In the genomic region with DNA sequence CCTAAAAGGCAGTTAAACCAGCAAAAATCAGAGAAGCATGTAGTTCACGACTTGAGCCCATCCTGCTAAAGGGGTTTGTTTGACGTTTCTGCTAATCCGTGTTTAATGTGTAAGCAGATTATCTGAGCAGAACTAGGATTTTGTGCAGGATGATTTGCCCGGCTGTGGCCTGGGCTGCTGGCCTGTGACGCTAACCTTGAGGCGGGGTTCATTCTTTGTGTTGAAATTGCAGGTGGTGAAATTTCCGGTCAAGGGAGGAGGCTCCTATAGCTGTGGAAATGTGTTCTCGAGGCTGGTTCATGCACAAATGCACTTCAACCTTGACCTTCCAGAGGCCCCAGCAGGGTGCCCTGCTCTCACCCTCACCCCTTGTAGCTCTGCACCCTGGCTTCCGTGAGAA, we compare ENCODE assay signal across 30 cellular contexts.
DNase-seq lines count a peak whose midpoint lies in the region; ATAC-seq, FAIRE-seq and TF ChIP-seq lines count a peak whose summit lies in the region.
"Had no signal": no experiment of that assay in that cellular context is flagged by ENCODE, and none has a peak within 500 bp of the region (broad histone marks: within the 10 kb centered on the region; RNA-seq: fewer than 3 reads in every experiment).

No MANE protein-coding gene starts in this region.

- peaks cover 0 to 8% (median 0%) of the 10 kb centered on the region in 4 donors for H3K4me1 ChIP-seq in right lobe of liver
- no peaks in the 10 kb centered on the region for H3K4me1 ChIP-seq in suprapubic skin
- H3K4me1 ChIP-seq: pancreas, SJSA1 had no signal

- intact Hi-C loops in right lobe of liver (cut with DNase I), result no loop called here

- DNase-seq in D721Med (ENCODE audit: insufficient read length, low spot score), result peak; percentile 70
- peak; percentile 87 for DNase-seq in NB4 (ENCODE audit: low read depth)
- DNase-seq in WERI-Rb-1, result peak; percentile 82
- DNase-seq in right lobe of liver, result peak; percentile 49 to 75 (median 71)
- DNase-seq in HT-29 (ENCODE audit: low spot score), result no peak
- no peak for DNase-seq in suprapubic skin (ENCODE audit: low spot score in 2 of 2)
- DNase-seq in T-helper 9 cell, result no peak
- DNase-seq: activated CD4-positive, alpha-beta T cell treated with anti-CD3 and anti-CD28 coated beads, Interleukin-2, amount 50 U/mL, for 4 hours; activated gamma-delta T cell treated with Interleukin-2 at 50 U/mL for 16 hours; amygdala; C1 segment of cervical spinal cord; caudate nucleus; DMS153; dorsolateral prefrontal cortex; foreskin fibroblast; GDM1; mesendoderm; naive thymus-derived CD8-positive, alpha-beta T cell; NCI-H1105; NCI-H2081; pancreas; PC-3; stimulated activated CD4-positive, alpha-beta T cell treated with anti-CD3 and anti-CD28 coated beads, Interleukin-2, amount 100 ng/mL, for 24 hours; stimulated activated naive B cell treated with anti-CD40 and anti-IgM and Interleukin-4, amounts not matched to agents 10 μg/mL and 1 μg/mL and 100 μg/mL, for 72 hours; T-helper 17 cell had no signal

- H3K4me3 ChIP-seq in NB4 (ENCODE audit: low read depth, low read length) (no peak overlapping the region), WERI-Rb-1 (ENCODE audit: low read depth, low read length) (no peak overlapping the region), right lobe of liver (no peak overlapping the region), suprapubic skin (no peak overlapping the region)
- H3K4me3 ChIP-seq: dorsolateral prefrontal cortex, pancreas, SJSA1 had no signal

- H3K36me3 ChIP-seq in WERI-Rb-1 (no peaks in the 10 kb centered on the region), right lobe of liver (no peaks in the 10 kb centered on the region), suprapubic skin (no peaks in the 10 kb centered on the region)
- H3K36me3 ChIP-seq: pancreas, SJSA1 had no signal

- ATAC-seq in right lobe of liver (peak; percentile 72 to 90 (median 88)), GM21825 (IDR thresholded peaks at IDR 0.05; ENCODE audit: unreplicated experiment) (no peak)
- ATAC-seq: naive thymus-derived CD8-positive, alpha-beta T cell; PC-3; stimulated activated naive B cell treated with anti-CD40 and anti-IgM and Interleukin-4, amounts not matched to agents 10 μg/mL and 1 μg/mL and 100 μg/mL, for 72 hours; T-helper 17 cell had no signal

- TF ChIP-seq EP300 in suprapubic skin (IDR thresholded peaks at IDR 0.05), result no peak

- WGBS in right lobe of liver (ENCODE audit: insufficient coverage, low coverage, low lambda C conversion rate, missing lambda C conversion rate), result 21% methylated on average over 7 of the region's 9 CpGs
- 87% methylated on average over 9 of the region's 9 CpGs for WGBS in suprapubic skin

- H3K27me3 ChIP-seq in WERI-Rb-1 (ENCODE audit: insufficient read depth, low read depth, severe bottlenecking) (no peaks in the 10 kb centered on the region), right lobe of liver (no peaks in the 10 kb centered on the region), suprapubic skin (no peaks in the 10 kb centered on the region)
- H3K27me3 ChIP-seq: dorsolateral prefrontal cortex, pancreas, SJSA1 had no signal

- TF ChIP-seq CTCF in D721Med (IDR thresholded peaks at IDR 0.05; ENCODE audit: insufficient read depth, missing control alignments) (no peak), NB4 (IDR thresholded peaks at IDR 0.05; ENCODE audit: low read depth, low read length) (no peak), WERI-Rb-1 (IDR thresholded peaks at IDR 0.05; ENCODE audit: low read depth, low read length) (no peak), right lobe of liver (IDR thresholded peaks at IDR 0.05) (no peak), suprapubic skin (IDR thresholded peaks at IDR 0.05) (no peak)

- peak overlapping the region; percentile 57 for H3K27ac ChIP-seq in WERI-Rb-1
- peak overlapping the region in 1 of 3 donors; percentile 51 for H3K27ac ChIP-seq in right lobe of liver
- no peak overlapping the region for H3K27ac ChIP-seq in suprapubic skin
- H3K27ac ChIP-seq: dorsolateral prefrontal cortex, epithelial cell of prostate, KMS-11, pancreas, SJSA1, VCaP had no signal

- peak; percentile 96 for FAIRE-seq in D721Med (lab: Jason Lieb, UNC)
- FAIRE-seq: pancreas had no signal

- TF ChIP-seq POLR2A in NB4 (IDR thresholded peaks at IDR 0.05; ENCODE audit: extremely low read depth, insufficient read length), result no peak
- TF ChIP-seq POLR2A in right lobe of liver (IDR thresholded peaks at IDR 0.05), result peak; percentile 10
- no peak for TF ChIP-seq POLR2A in suprapubic skin (IDR thresholded peaks at IDR 0.05)

- H3K9me3 ChIP-seq in WERI-Rb-1 (ENCODE audit: severe bottlenecking) (no peaks in the 10 kb centered on the region), right lobe of liver (no peaks in the 10 kb centered on the region), suprapubic skin (no peaks in the 10 kb centered on the region)
- H3K9me3 ChIP-seq: pancreas, SJSA1 had no signal

Comparison
In these comparisons a context has a peak if more than half of its experiments do, and no peak if none do; other contexts are left out.
1. DNase-seq: peak in D721Med (single experiment), NB4 (single experiment), WERI-Rb-1 (single experiment) and right lobe of liver (3 of 3); none in HT-29 (single experiment), suprapubic skin (0 of 2) and T-helper 9 cell (single experiment).